ENCODE assay signal across 1 cellular context in genomic region chr1:3115275-3116149, GRCh38.
TF ChIP-seq lines count a peak whose summit lies in the region.

No MANE protein-coding gene starts in this region.

TF ChIP-seq in HepG2, 621 proteins besides CTCF, POLR2A, EP300 and RAD21 (continued from another document and continues in another):
- TF ChIP-seq CC2D1A (CRISPR knock-in tag; IDR thresholded peaks at IDR 0.05): no peak
- TF ChIP-seq, protein P1, sequence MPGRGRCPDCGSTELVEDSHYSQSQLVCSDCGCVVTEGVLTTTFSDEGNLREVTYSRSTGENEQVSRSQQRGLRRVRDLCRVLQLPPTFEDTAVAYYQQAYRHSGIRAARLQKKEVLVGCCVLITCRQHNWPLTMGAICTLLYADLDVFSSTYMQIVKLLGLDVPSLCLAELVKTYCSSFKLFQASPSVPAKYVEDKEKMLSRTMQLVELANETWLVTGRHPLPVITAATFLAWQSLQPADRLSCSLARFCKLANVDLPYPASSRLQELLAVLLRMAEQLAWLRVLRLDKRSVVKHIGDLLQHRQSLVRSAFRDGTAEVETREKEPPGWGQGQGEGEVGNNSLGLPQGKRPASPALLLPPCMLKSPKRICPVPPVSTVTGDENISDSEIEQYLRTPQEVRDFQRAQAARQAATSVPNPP (CRISPR knock-in tag; IDR thresholded peaks at IDR 0.05): no peak
- TF ChIP-seq, protein P2, sequence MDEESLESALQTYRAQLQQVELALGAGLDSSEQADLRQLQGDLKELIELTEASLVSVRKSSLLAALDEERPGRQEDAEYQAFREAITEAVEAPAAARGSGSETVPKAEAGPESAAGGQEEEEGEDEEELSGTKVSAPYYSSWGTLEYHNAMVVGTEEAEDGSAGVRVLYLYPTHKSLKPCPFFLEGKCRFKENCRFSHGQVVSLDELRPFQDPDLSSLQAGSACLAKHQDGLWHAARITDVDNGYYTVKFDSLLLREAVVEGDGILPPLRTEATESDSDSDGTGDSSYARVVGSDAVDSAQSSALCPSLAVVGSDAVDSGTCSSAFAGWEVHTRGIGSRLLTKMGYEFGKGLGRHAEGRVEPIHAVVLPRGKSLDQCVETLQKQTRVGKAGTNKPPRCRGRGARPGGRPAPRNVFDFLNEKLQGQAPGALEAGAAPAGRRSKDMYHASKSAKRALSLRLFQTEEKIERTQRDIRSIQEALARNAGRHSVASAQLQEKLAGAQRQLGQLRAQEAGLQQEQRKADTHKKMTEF (CRISPR knock-in tag; IDR thresholded peaks at IDR 0.05): peak; percentile 39; the same call in 1 of the 2 replicates
- TF ChIP-seq KAT2B (IDR thresholded peaks at IDR 0.05; ENCODE audit: borderline replicate concordance, low read depth, low read length): peak; percentile 7; the same call in 1 of the 2 replicates
- TF ChIP-seq ARID3A (IDR thresholded peaks at IDR 0.05; ENCODE audit: low read depth, low read length): peak; percentile 59; the same call in 1 of the 2 replicates
- TF ChIP-seq, protein P3, sequence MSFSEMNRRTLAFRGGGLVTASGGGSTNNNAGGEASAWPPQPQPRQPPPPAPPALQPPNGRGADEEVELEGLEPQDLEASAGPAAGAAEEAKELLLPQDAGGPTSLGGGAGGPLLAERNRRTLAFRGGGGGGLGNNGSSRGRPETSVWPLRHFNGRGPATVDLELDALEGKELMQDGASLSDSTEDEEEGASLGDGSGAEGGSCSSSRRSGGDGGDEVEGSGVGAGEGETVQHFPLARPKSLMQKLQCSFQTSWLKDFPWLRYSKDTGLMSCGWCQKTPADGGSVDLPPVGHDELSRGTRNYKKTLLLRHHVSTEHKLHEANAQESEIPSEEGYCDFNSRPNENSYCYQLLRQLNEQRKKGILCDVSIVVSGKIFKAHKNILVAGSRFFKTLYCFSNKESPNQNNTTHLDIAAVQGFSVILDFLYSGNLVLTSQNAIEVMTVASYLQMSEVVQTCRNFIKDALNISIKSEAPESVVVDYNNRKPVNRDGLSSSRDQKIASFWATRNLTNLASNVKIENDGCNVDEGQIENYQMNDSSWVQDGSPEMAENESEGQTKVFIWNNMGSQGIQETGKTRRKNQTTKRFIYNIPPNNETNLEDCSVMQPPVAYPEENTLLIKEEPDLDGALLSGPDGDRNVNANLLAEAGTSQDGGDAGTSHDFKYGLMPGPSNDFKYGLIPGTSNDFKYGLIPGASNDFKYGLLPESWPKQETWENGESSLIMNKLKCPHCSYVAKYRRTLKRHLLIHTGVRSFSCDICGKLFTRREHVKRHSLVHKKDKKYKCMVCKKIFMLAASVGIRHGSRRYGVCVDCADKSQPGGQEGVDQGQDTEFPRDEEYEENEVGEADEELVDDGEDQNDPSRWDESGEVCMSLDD (CRISPR knock-in tag; IDR thresholded peaks at IDR 0.05; ENCODE audit: borderline replicate concordance): peak; percentile 76; the same call in 1 of the 2 replicates
- no peak for TF ChIP-seq SUZ12 (IDR thresholded peaks at IDR 0.05; ENCODE audit: low read depth, low read length)
- TF ChIP-seq ZNF264 (CRISPR knock-in tag; IDR thresholded peaks at IDR 0.05): peak; percentile 71; the same call in 1 of the 2 replicates
- TF ChIP-seq FOXA3 (CRISPR knock-in tag; IDR thresholded peaks at IDR 0.05): peak; percentile 57
- peak; percentile 22; the same call in 1 of the 2 replicates for TF ChIP-seq STAG1 (CRISPR knock-in tag; IDR thresholded peaks at IDR 0.05)
- TF ChIP-seq SIN3B (IDR thresholded peaks at IDR 0.05; ENCODE audit: low read length): no peak
- TF ChIP-seq POLR2G (IDR thresholded peaks at IDR 0.05; ENCODE audit: low read depth, low read length): no peak
- TF ChIP-seq SMYD3 (CRISPR knock-in tag; IDR thresholded peaks at IDR 0.05): no peak
- TF ChIP-seq, protein P4, sequence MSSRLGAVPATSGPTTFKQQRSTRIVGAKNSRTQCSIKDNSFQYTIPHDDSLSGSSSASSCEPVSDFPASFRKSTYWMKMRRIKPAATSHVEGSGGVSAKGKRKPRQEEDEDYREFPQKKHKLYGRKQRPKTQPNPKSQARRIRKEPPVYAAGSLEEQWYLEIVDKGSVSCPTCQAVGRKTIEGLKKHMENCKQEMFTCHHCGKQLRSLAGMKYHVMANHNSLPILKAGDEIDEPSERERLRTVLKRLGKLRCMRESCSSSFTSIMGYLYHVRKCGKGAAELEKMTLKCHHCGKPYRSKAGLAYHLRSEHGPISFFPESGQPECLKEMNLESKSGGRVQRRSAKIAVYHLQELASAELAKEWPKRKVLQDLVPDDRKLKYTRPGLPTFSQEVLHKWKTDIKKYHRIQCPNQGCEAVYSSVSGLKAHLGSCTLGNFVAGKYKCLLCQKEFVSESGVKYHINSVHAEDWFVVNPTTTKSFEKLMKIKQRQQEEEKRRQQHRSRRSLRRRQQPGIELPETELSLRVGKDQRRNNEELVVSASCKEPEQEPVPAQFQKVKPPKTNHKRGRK (CRISPR knock-in tag; IDR thresholded peaks at IDR 0.05): no peak
- no peak; the same call in 1 of the 2 replicates for TF ChIP-seq ZNF256 (CRISPR knock-in tag; conservative IDR thresholded peaks at IDR 0.05)
- TF ChIP-seq ZNF670 (CRISPR knock-in tag; IDR thresholded peaks at IDR 0.05; ENCODE audit: borderline replicate concordance): peak; percentile 46; the same call in 1 of the 2 replicates
- TF ChIP-seq EZH2 (conservative IDR thresholded peaks at IDR 0.05; ENCODE audit: low read depth, low read length): no peak
- peak; percentile 75; the same call in 1 of the 2 replicates for TF ChIP-seq REPIN1 (CRISPR knock-in tag; IDR thresholded peaks at IDR 0.05; ENCODE audit: borderline replicate concordance, low read depth)
- TF ChIP-seq, protein P5, sequence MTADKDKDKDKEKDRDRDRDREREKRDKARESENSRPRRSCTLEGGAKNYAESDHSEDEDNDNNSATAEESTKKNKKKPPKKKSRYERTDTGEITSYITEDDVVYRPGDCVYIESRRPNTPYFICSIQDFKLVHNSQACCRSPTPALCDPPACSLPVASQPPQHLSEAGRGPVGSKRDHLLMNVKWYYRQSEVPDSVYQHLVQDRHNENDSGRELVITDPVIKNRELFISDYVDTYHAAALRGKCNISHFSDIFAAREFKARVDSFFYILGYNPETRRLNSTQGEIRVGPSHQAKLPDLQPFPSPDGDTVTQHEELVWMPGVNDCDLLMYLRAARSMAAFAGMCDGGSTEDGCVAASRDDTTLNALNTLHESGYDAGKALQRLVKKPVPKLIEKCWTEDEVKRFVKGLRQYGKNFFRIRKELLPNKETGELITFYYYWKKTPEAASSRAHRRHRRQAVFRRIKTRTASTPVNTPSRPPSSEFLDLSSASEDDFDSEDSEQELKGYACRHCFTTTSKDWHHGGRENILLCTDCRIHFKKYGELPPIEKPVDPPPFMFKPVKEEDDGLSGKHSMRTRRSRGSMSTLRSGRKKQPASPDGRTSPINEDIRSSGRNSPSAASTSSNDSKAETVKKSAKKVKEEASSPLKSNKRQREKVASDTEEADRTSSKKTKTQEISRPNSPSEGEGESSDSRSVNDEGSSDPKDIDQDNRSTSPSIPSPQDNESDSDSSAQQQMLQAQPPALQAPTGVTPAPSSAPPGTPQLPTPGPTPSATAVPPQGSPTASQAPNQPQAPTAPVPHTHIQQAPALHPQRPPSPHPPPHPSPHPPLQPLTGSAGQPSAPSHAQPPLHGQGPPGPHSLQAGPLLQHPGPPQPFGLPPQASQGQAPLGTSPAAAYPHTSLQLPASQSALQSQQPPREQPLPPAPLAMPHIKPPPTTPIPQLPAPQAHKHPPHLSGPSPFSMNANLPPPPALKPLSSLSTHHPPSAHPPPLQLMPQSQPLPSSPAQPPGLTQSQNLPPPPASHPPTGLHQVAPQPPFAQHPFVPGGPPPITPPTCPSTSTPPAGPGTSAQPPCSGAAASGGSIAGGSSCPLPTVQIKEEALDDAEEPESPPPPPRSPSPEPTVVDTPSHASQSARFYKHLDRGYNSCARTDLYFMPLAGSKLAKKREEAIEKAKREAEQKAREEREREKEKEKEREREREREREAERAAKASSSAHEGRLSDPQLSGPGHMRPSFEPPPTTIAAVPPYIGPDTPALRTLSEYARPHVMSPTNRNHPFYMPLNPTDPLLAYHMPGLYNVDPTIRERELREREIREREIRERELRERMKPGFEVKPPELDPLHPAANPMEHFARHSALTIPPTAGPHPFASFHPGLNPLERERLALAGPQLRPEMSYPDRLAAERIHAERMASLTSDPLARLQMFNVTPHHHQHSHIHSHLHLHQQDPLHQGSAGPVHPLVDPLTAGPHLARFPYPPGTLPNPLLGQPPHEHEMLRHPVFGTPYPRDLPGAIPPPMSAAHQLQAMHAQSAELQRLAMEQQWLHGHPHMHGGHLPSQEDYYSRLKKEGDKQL (CRISPR knock-in tag; IDR thresholded peaks at IDR 0.05; ENCODE audit: low read depth): no peak
- no peak for TF ChIP-seq ATRX (CRISPR knock-in tag; IDR thresholded peaks at IDR 0.05; ENCODE audit: borderline replicate concordance)
- no peak for TF ChIP-seq U2AF2 (IDR thresholded peaks at IDR 0.05; ENCODE audit: low read depth, low read length)
- TF ChIP-seq ZFP36L2 (CRISPR knock-in tag; IDR thresholded peaks at IDR 0.05): no peak
- TF ChIP-seq CEBPG (CRISPR knock-in tag; IDR thresholded peaks at IDR 0.05): peak; percentile 27; the same call in 1 of the 2 replicates
- no peak; the same call in 1 of the 2 replicates for TF ChIP-seq HIVEP1 (CRISPR knock-in tag; IDR thresholded peaks at IDR 0.05)
- TF ChIP-seq ZNF234 (CRISPR knock-in tag; conservative IDR thresholded peaks at IDR 0.05): 0 out of 2 replicates have a peak, but pooled peaks have one; percentile 26
- TF ChIP-seq GABPA (IDR thresholded peaks at IDR 0.05; ENCODE audit: low read depth, low read length): no peak
- no peak for TF ChIP-seq GABPA (CRISPR knock-in tag; IDR thresholded peaks at IDR 0.05; ENCODE audit: low read depth)
- TF ChIP-seq ZNF121 (CRISPR knock-in tag; IDR thresholded peaks at IDR 0.05): peak; percentile 30; the same call in 1 of the 2 replicates
- no peak for TF ChIP-seq ELF4 (CRISPR knock-in tag; IDR thresholded peaks at IDR 0.05; ENCODE audit: borderline replicate concordance)
- TF ChIP-seq, protein P6, sequence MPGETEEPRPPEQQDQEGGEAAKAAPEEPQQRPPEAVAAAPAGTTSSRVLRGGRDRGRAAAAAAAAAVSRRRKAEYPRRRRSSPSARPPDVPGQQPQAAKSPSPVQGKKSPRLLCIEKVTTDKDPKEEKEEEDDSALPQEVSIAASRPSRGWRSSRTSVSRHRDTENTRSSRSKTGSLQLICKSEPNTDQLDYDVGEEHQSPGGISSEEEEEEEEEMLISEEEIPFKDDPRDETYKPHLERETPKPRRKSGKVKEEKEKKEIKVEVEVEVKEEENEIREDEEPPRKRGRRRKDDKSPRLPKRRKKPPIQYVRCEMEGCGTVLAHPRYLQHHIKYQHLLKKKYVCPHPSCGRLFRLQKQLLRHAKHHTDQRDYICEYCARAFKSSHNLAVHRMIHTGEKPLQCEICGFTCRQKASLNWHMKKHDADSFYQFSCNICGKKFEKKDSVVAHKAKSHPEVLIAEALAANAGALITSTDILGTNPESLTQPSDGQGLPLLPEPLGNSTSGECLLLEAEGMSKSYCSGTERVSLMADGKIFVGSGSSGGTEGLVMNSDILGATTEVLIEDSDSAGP (CRISPR knock-in tag; IDR thresholded peaks at IDR 0.05; ENCODE audit: borderline replicate concordance): no peak
- TF ChIP-seq, protein P7, sequence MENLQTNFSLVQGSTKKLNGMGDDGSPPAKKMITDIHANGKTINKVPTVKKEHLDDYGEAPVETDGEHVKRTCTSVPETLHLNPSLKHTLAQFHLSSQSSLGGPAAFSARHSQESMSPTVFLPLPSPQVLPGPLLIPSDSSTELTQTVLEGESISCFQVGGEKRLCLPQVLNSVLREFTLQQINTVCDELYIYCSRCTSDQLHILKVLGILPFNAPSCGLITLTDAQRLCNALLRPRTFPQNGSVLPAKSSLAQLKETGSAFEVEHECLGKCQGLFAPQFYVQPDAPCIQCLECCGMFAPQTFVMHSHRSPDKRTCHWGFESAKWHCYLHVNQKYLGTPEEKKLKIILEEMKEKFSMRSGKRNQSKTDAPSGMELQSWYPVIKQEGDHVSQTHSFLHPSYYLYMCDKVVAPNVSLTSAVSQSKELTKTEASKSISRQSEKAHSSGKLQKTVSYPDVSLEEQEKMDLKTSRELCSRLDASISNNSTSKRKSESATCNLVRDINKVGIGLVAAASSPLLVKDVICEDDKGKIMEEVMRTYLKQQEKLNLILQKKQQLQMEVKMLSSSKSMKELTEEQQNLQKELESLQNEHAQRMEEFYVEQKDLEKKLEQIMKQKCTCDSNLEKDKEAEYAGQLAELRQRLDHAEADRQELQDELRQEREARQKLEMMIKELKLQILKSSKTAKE (CRISPR knock-in tag; IDR thresholded peaks at IDR 0.05; ENCODE audit: borderline replicate concordance): no peak
- no peak for TF ChIP-seq PRDM15 (CRISPR knock-in tag; IDR thresholded peaks at IDR 0.05)
- no peak for TF ChIP-seq JDP2 (CRISPR knock-in tag; IDR thresholded peaks at IDR 0.05; ENCODE audit: borderline replicate concordance)
- TF ChIP-seq FOXK1 (CRISPR knock-in tag; IDR thresholded peaks at IDR 0.05; ENCODE audit: borderline replicate concordance, low read depth): no peak
